3 cellular contexts compared by ENCODE assay signal in genomic region chr2:15871239-15871783, GRCh38.
"Had no signal": no experiment of that assay in that cellular context is flagged by ENCODE, and none has a peak within 500 bp of the region (broad histone marks: within the 10 kb centered on the region; RNA-seq: fewer than 3 reads in every experiment).

No MANE protein-coding gene starts in this region.

- DNase-seq: IMR-90 had no signal

- H3K27ac ChIP-seq: HL-60 had no signal

- H3K4me3 ChIP-seq: K562 had no signal
